Comparison of ENCODE assay signal across 8 cellular contexts in genomic region chr4:71187399-71188196, GRCh38.
DNase-seq lines count a peak whose midpoint lies in the region; ATAC-seq and TF ChIP-seq lines count a peak whose summit lies in the region.

No MANE protein-coding gene starts in this region.

- H3K4me2 ChIP-seq in OCI-LY1 (ENCODE audit: low read length) (no peak overlapping the region; the same call in 1 of the 2 replicates), skeletal muscle satellite cell (ENCODE audit: low read length) (peak overlapping the region; percentile 99)

- no peaks in the 10 kb centered on the region for H4K20me1 ChIP-seq in OCI-LY1 (ENCODE audit: insufficient read depth, low read length)

- peak; percentile 28 for ATAC-seq in GM19438 (IDR thresholded peaks at IDR 0.05; ENCODE audit: low read depth, unreplicated experiment)

- H3K4me3 ChIP-seq in AG09309 (ENCODE audit: control insufficient read depth, low read depth, low read length) (peak overlapping the region; percentile 90), OCI-LY1 (ENCODE audit: low read depth, low read length, poor library complexity, severe bottlenecking) (peak overlapping the region; percentile 17), iPS-18c (ENCODE audit: insufficient read depth, low read depth, low read length) (peak overlapping the region; percentile 73), skeletal muscle satellite cell (ENCODE audit: low read length) (peak overlapping the region; percentile 85)

- no peak overlapping the region for H2AFZ ChIP-seq in OCI-LY1 (ENCODE audit: low read length)

- H3K9me3 ChIP-seq in OCI-LY1 (ENCODE audit: low read length) (no peaks in the 10 kb centered on the region), iPS-18c (ENCODE audit: control insufficient read depth, insufficient read depth, low read length) (no peaks in the 10 kb centered on the region), skeletal muscle satellite cell (replicated peaks; ENCODE audit: low read length) (no peaks in the 10 kb centered on the region)

- H3K9ac ChIP-seq in OCI-LY1 (ENCODE audit: low read length) (no peak overlapping the region), skeletal muscle satellite cell (ENCODE audit: low read depth, low read length) (peak overlapping the region; percentile 70)

- no peak overlapping the region for H3K27ac ChIP-seq in OCI-LY1 (ENCODE audit: low read depth, low read length, poor library complexity, severe bottlenecking)

- H3K27me3 ChIP-seq in OCI-LY1 (ENCODE audit: insufficient read depth, low read length) = no peaks in the 10 kb centered on the region
- peaks cover 22% of the 10 kb centered on the region for H3K27me3 ChIP-seq in skeletal muscle satellite cell (ENCODE audit: control insufficient read depth, insufficient read depth, low read length)

- TF ChIP-seq CTCF in AG09309 (IDR thresholded peaks at IDR 0.05; ENCODE audit: control insufficient read depth, insufficient read depth, low read depth, low read length, missing control alignments) (no peak), OCI-LY1 (IDR thresholded peaks at IDR 0.05; ENCODE audit: low read length) (no peak)

- H3K79me2 ChIP-seq in OCI-LY1 (ENCODE audit: insufficient read depth, low read length) = no peaks in the 10 kb centered on the region

- no peaks in the 10 kb centered on the region for H3K36me3 ChIP-seq in OCI-LY1 (ENCODE audit: insufficient read depth, low read length)
- H3K36me3 ChIP-seq in skeletal muscle satellite cell (ENCODE audit: insufficient read depth, low read length) = no peaks in the 10 kb centered on the region

- no peaks in the 10 kb centered on the region for H3K4me1 ChIP-seq in OCI-LY1 (ENCODE audit: insufficient read depth, low read length, severe bottlenecking)
- peaks cover 8% of the 10 kb centered on the region for H3K4me1 ChIP-seq in skeletal muscle satellite cell (ENCODE audit: control insufficient read depth, insufficient read depth, low read length)

- DNase-seq in AG09309 (ENCODE audit: low read depth) (peak; percentile 11), astrocyte of the hippocampus (ENCODE audit: low read depth, low spot score) (peak; percentile 68), NCI-H82 treated with DMSO at 0.1 percent for 48 hours (lab: John Stamatoyannopoulos, UW; ENCODE audit: unreplicated experiment) (no peak), RPMI8226 (no peak)

- H3K9me2 ChIP-seq in OCI-LY1 (ENCODE audit: low read depth, low read length) = no peaks in the 10 kb centered on the region

- no peaks in the 10 kb centered on the region for H3F3A ChIP-seq in OCI-LY1 (ENCODE audit: insufficient read depth, low read length)

Comparison
In these comparisons a context has a peak if more than half of its experiments do, and no peak if none do; other contexts are left out.
1. DNase-seq: peak in AG09309 (single experiment) and astrocyte of the hippocampus (single experiment); none in NCI-H82 treated with DMSO at 0.1 percent for 48 hours (single experiment) and RPMI8226 (single experiment).
2. H3K4me3 ChIP-seq: peak in every context shown above with its lines; median percentile 90 in AG09309; 85 in skeletal muscle satellite cell; 73 in iPS-18c; 17 in OCI-LY1.